ENCODE assay signal across 8 cellular contexts in genomic region chr1:172343246-172344099, GRCh38.
A peak's percentile ranks its signal among the peaks of the same experiment; 100 is the strongest.
DNase-seq lines count a peak whose midpoint lies in the region; ATAC-seq and TF ChIP-seq lines count a peak whose summit lies in the region.

No MANE protein-coding gene starts in this region.

- H3K36me3 Mint-ChIP-seq in IgD-negative memory B cell, result peaks cover 3% of the 10 kb centered on the region

- peak overlapping the region; percentile 21 to 89 (median 58) for H3K4me3 Mint-ChIP-seq in IgD-negative memory B cell

- H3K27me3 ChIP-seq in muscle layer of duodenum (ENCODE audit: low read depth, low read length), result no peaks in the 10 kb centered on the region

- peaks cover 0 to 4% of the 10 kb centered on the region in 2 donors for H3K36me3 ChIP-seq in muscle layer of duodenum (ENCODE audit: control insufficient read depth in 1 of 2, insufficient read depth in 2 of 2, low read length in 2 of 2)

- H3K4me1 Mint-ChIP-seq in IgD-negative memory B cell, result peaks cover 51 to 67% (median 60%) of the 10 kb centered on the region in 3 donors

- peak; percentile 87 for DNase-seq in DMS114 treated with DMSO at 0.1 percent for 48 hours (lab: John Stamatoyannopoulos, UW; ENCODE audit: unreplicated experiment)
- peak; percentile 93 for DNase-seq in astrocyte of the spinal cord (ENCODE audit: low read depth, low spot score)
- DNase-seq in NCI-H2196 (lab: John Stamatoyannopoulos, UW; ENCODE audit: unreplicated experiment), result no peak
- DNase-seq in NCI-H1694 treated with DMSO at 0.1 percent for 48 hours (lab: John Stamatoyannopoulos, UW), result no peak
- DNase-seq in activated CD4-positive, alpha-beta T cell treated with anti-CD3 and anti-CD28 coated beads, Interleukin-2, amount 50 U/mL, for 4 hours, result no peak

- H3K9me3 Mint-ChIP-seq in IgD-negative memory B cell, result peaks cover 6 to 28% (median 11%) of the 10 kb centered on the region in 3 donors

- H3K27ac ChIP-seq in muscle layer of duodenum (ENCODE audit: low read length), result peak overlapping the region; percentile 56

- peaks cover 16 to 17% of the 10 kb centered on the region in 2 donors for H3K4me1 ChIP-seq in muscle layer of duodenum (ENCODE audit: control insufficient read depth in 1 of 2, insufficient read depth in 2 of 2, low read length in 2 of 2)

- no peaks in the 10 kb centered on the region for H3K9me3 ChIP-seq in muscle layer of duodenum (ENCODE audit: control insufficient read depth in 1 of 2, low read length in 2 of 2)

- TF ChIP-seq CTCF in astrocyte of the spinal cord (IDR thresholded peaks at IDR 0.05; ENCODE audit: low read depth, low read length), result no peak

- no peaks in the 10 kb centered on the region for H3K27me3 Mint-ChIP-seq in IgD-negative memory B cell

- no peak for ATAC-seq in HG02623 (IDR thresholded peaks at IDR 0.05; ENCODE audit: unreplicated experiment)

- no peak overlapping the region for H3K4me3 ChIP-seq in astrocyte of the spinal cord (ENCODE audit: low read depth, low read length)
- H3K4me3 ChIP-seq in muscle layer of duodenum (ENCODE audit: low read depth in 1 of 2, low read length in 2 of 2), result no peak overlapping the region

- H3K27ac Mint-ChIP-seq in IgD-negative memory B cell, result peak overlapping the region; percentile 0 to 91 (median 19)

- in situ Hi-C loops in astrocyte of the spinal cord (cut with HindIII; ENCODE audit: low sequenced_read_pairs), result no loop called here

Comparison
In these comparisons a context has a peak if more than half of its experiments do, and no peak if none do; other contexts are left out.
1. DNase-seq: peak in DMS114 treated with DMSO at 0.1 percent for 48 hours (single experiment) and astrocyte of the spinal cord (single experiment); none in NCI-H2196 (single experiment), NCI-H1694 treated with DMSO at 0.1 percent for 48 hours (single experiment) and activated CD4-positive, alpha-beta T cell treated with anti-CD3 and anti-CD28 coated beads, Interleukin-2, amount 50 U/mL, for 4 hours (0 of 2).